Comparison of ENCODE assay signal across 13 cellular contexts in genomic region chr9:13502503-13502902, GRCh38.
DNase-seq lines count a peak whose midpoint lies in the region; ATAC-seq and TF ChIP-seq lines count a peak whose summit lies in the region.
"Had no signal": no experiment of that assay in that cellular context is flagged by ENCODE, and none has a peak within 500 bp of the region (broad histone marks: within the 10 kb centered on the region; RNA-seq: fewer than 3 reads in every experiment).

No MANE protein-coding gene starts in this region.

- H2BK15ac ChIP-seq in neuronal stem cell (ENCODE audit: low read length), result no peak overlapping the region

- H3K4ac ChIP-seq in neuronal stem cell (ENCODE audit: low read length), result no peak overlapping the region

- H3K9me3 ChIP-seq in heart right ventricle (no peaks in the 10 kb centered on the region), neuronal stem cell (replicated peaks in 1 of 2; ENCODE audit: control insufficient read depth in 2 of 2, insufficient read depth in 1 of 2, low read depth in 1 of 2, low read length in 2 of 2) (no peaks in the 10 kb centered on the region)
- H3K9me3 ChIP-seq: BLaER1 treated with 17β-estradiol and CSF1 and Interleukin-3, amounts not matched to agents 10 nM and 100 nM had no signal

- H2BK12ac ChIP-seq in neuronal stem cell (ENCODE audit: low read length), result no peak overlapping the region

- no peak overlapping the region for H2BK5ac ChIP-seq in neuronal stem cell (ENCODE audit: low read length)

- H3K4me1 ChIP-seq in heart right ventricle (no peaks in the 10 kb centered on the region), neuronal stem cell (ENCODE audit: control insufficient read depth in 2 of 2, insufficient read depth in 1 of 2, low read depth in 1 of 2, low read length in 2 of 2) (no peaks in the 10 kb centered on the region)
- H3K4me1 ChIP-seq: BLaER1 treated with 17β-estradiol and CSF1 and Interleukin-3, amounts not matched to agents 10 nM and 100 nM had no signal

- H3K4me2 ChIP-seq in neuronal stem cell (ENCODE audit: insufficient read depth, low read length, poor library complexity, severe bottlenecking), result no peak overlapping the region
- H3K4me2 ChIP-seq: BLaER1 treated with 17β-estradiol and CSF1 and Interleukin-3, amounts not matched to agents 10 nM and 100 nM had no signal

- 79 to 85% methylated on average over 6 of the region's 6 CpGs for WGBS in heart right ventricle, 2 donors
- no CpG with 5 or more reads among the region's 6 CpGs for WGBS in neuronal stem cell (ENCODE audit: extremely low coverage in 2 of 2, insufficient read length in 2 of 2, insufficient replicate concordance in 1 of 2), 2 donors

- DNase-seq in Right ventricle myocardium superior (peak; percentile 50), cardiac septum (ENCODE audit: low spot score) (no peak), heart right ventricle (peak; percentile 17 to 34), neuronal stem cell (ENCODE audit: low spot score) (no peak), SHP77 treated with DMSO at 0.1 percent for 48 hours (lab: John Stamatoyannopoulos, UW) (no peak), SHP77 (lab: John Stamatoyannopoulos, UW) (no peak), omental fat pad (ENCODE audit: low spot score) (no peak)
- DNase-seq: 8988T; CD4-positive, CD25-positive, alpha-beta regulatory T cell; DMS53; GF-D8; IMR-90 had no signal

- H3K9ac ChIP-seq in neuronal stem cell (ENCODE audit: low read depth, low read length, poor library complexity), result no peak overlapping the region
- H3K9ac ChIP-seq: BLaER1 treated with 17β-estradiol and CSF1 and Interleukin-3, amounts not matched to agents 10 nM and 100 nM had no signal

- H3K27me3 ChIP-seq in heart right ventricle (no peaks in the 10 kb centered on the region), neuronal stem cell (ENCODE audit: control insufficient read depth in 3 of 3, insufficient read depth in 3 of 3, low read depth in 1 of 3, low read length in 3 of 3) (no peaks in the 10 kb centered on the region)
- H3K27me3 ChIP-seq: BLaER1 treated with 17β-estradiol and CSF1 and Interleukin-3, amounts not matched to agents 10 nM and 100 nM had no signal

- peak; percentile 63 for ATAC-seq in Right ventricle myocardium superior (ENCODE audit: poor library complexity)
- peak in 7 of 8 donors; percentile 55 to 77 (median 73) for ATAC-seq in heart right ventricle
- ATAC-seq in omental fat pad (ENCODE audit: low FRiP score), result no peak

- H3K36me3 ChIP-seq in heart right ventricle (no peaks in the 10 kb centered on the region), neuronal stem cell (replicated peaks in 1 of 2; ENCODE audit: control insufficient read depth in 2 of 2, insufficient read depth in 2 of 2, low read length in 2 of 2) (no peaks in the 10 kb centered on the region)
- H3K36me3 ChIP-seq: BLaER1 treated with 17β-estradiol and CSF1 and Interleukin-3, amounts not matched to agents 10 nM and 100 nM had no signal

- no peak overlapping the region for H3K18ac ChIP-seq in neuronal stem cell (ENCODE audit: low read length)

- no peak overlapping the region for H4K8ac ChIP-seq in neuronal stem cell (ENCODE audit: low read depth, low read length)

- H3K27ac ChIP-seq in heart right ventricle (no peak overlapping the region), neuronal stem cell (replicated peaks; ENCODE audit: low read length) (no peak overlapping the region)
- H3K27ac ChIP-seq: BLaER1 treated with 17β-estradiol and CSF1 and Interleukin-3, amounts not matched to agents 10 nM and 100 nM had no signal

- no peak overlapping the region for H2BK120ac ChIP-seq in neuronal stem cell (ENCODE audit: low read depth, low read length)

- TF ChIP-seq CTCF in heart right ventricle (IDR thresholded peaks at IDR 0.05) (no peak), omental fat pad (IDR thresholded peaks at IDR 0.05) (no peak)

- no peak overlapping the region for H4K91ac ChIP-seq in neuronal stem cell (ENCODE audit: low read depth, low read length, poor library complexity)

- H3K79me1 ChIP-seq in neuronal stem cell (ENCODE audit: low read depth, low read length), result no peaks in the 10 kb centered on the region

- no peak overlapping the region for H3K23ac ChIP-seq in neuronal stem cell (ENCODE audit: low read depth, low read length, poor library complexity)

- intact Hi-C loops in Right ventricle myocardium superior (cut with DNase I), result no loop called here
- intact Hi-C loops in cardiac septum (cut with DNase I), result no loop called here
- intact Hi-C loops in heart right ventricle (cut with DNase I), result no loop called here

- no peak overlapping the region for H3K14ac ChIP-seq in neuronal stem cell (ENCODE audit: low read length)

- H2AK5ac ChIP-seq in neuronal stem cell (ENCODE audit: low read depth, low read length), result no peak overlapping the region

- H2AFZ ChIP-seq in neuronal stem cell (ENCODE audit: low read length), result peak overlapping the region; percentile 51

- no peak overlapping the region for H3K4me3 ChIP-seq in heart right ventricle
- no peak overlapping the region for H3K4me3 ChIP-seq in neuronal stem cell (ENCODE audit: low read length in 2 of 2)
- H3K4me3 ChIP-seq: BLaER1 treated with 17β-estradiol and CSF1 and Interleukin-3, amounts not matched to agents 10 nM and 100 nM had no signal

Comparison
In these comparisons a context has a peak if more than half of its experiments do, and no peak if none do; other contexts are left out.
1. DNase-seq: peak in Right ventricle myocardium superior (single experiment) and heart right ventricle (2 of 2); none in cardiac septum (single experiment), neuronal stem cell (single experiment), SHP77 treated with DMSO at 0.1 percent for 48 hours (single experiment), SHP77 (0 of 2) and omental fat pad (single experiment).